In genomic region chr19:7769171-7769570, GRCh38 we compare ENCODE assay signal across 1 cellular context.
TF ChIP-seq lines count a peak whose summit lies in the region.

No MANE protein-coding gene starts in this region.

TF ChIP-seq in K562, 482 proteins besides CTCF, POLR2A, EP300 and RAD21 (continued from another document):
- TF ChIP-seq AFF1 (IDR thresholded peaks at IDR 0.05; ENCODE audit: low read depth in 1 of 2, partially characterized antibody in 2 of 2): no peak
- no peak for TF ChIP-seq TGIF2 (CRISPR knock-in tag; IDR thresholded peaks at IDR 0.05)
- TF ChIP-seq EP400 (IDR thresholded peaks at IDR 0.05): no peak
- no peak for TF ChIP-seq RNF219 (CRISPR knock-in tag; IDR thresholded peaks at IDR 0.05)
- no peak for TF ChIP-seq SMAD1 (IDR thresholded peaks at IDR 0.05; ENCODE audit: low read depth, low read length, partially characterized antibody)
- no peak for TF ChIP-seq HDAC2 (IDR thresholded peaks at IDR 0.05)
- TF ChIP-seq NR4A1 (CRISPR knock-in tag; IDR thresholded peaks at IDR 0.05): no peak
- TF ChIP-seq NR4A1 (tag; IDR thresholded peaks at IDR 0.05): no peak
- no peak for TF ChIP-seq ZBTB17 (CRISPR knock-in tag; IDR thresholded peaks at IDR 0.05)
- TF ChIP-seq MAX (CRISPR knock-in tag; IDR thresholded peaks at IDR 0.05): no peak
- TF ChIP-seq MXD1 (CRISPR knock-in tag; IDR thresholded peaks at IDR 0.05; ENCODE audit: borderline replicate concordance, poor library complexity, severe bottlenecking): no peak
- TF ChIP-seq ZNF12 (CRISPR knock-in tag; IDR thresholded peaks at IDR 0.05): no peak
